ENCODE assay signal across 8 cellular contexts in genomic region chr11:22130462-22131053, GRCh38.
DNase-seq lines count a peak whose midpoint lies in the region; ATAC-seq and TF ChIP-seq lines count a peak whose summit lies in the region.

No MANE protein-coding gene starts in this region.

- H3K4me1 Mint-ChIP-seq in glutamatergic neuron (ENCODE audit: low read depth, unreplicated experiment) = no peaks in the 10 kb centered on the region
- no peaks in the 10 kb centered on the region for H3K4me1 Mint-ChIP-seq in activated CD4-positive, alpha-beta T cell treated with anti-CD3 and anti-CD28 coated beads, Interleukin-2, amount 10 ng/mL, durations not matched to agents 24 days and 14 days

- TF ChIP-seq RAD21 in HCT116 (IDR thresholded peaks at IDR 0.05; ENCODE audit: low read depth) = peak; percentile 38; the same call in 1 of the 2 replicates

- no peaks in the 10 kb centered on the region for H3K4me1 ChIP-seq in HCT116 (ENCODE audit: control insufficient read depth in 1 of 2, insufficient read depth in 2 of 2, low read length in 2 of 2)

- intact Hi-C loops in HCT116 (cut with micrococcal nuclease) = no loop called here
- intact Hi-C loops in activated CD4-positive, alpha-beta T cell treated with anti-CD3 and anti-CD28 coated beads, Interleukin-2, amount 10 ng/mL, durations not matched to agents 24 days and 14 days (cut with micrococcal nuclease) = no loop called here

- H3K9me3 ChIP-seq in HCT116 (ENCODE audit: control insufficient read depth in 1 of 2, insufficient read depth in 1 of 2, low read depth in 1 of 2, low read length in 2 of 2) = no peaks in the 10 kb centered on the region; a peak in 1 of 4 replicates

- no peaks in the 10 kb centered on the region for H4K20me1 ChIP-seq in HCT116 (ENCODE audit: insufficient read depth)

- TF ChIP-seq CTCF in HCT116 (IDR thresholded peaks at IDR 0.05 in 2 of 3, conservative IDR thresholded peaks at IDR 0.05 in 1 of 3; ENCODE audit: borderline replicate concordance in 1 of 3, insufficient read depth in 1 of 3, low read depth in 2 of 3, low read length in 2 of 3) = peak in 2 of 3 experiments; percentile 25 to 42; a peak in 4 of 6 replicates
- TF ChIP-seq CTCF in glutamatergic neuron (IDR thresholded peaks at IDR 0.05; ENCODE audit: partially characterized antibody, unreplicated experiment) = peak; percentile 67

- H3K79me2 ChIP-seq in HCT116 (ENCODE audit: insufficient read depth, low read length) = no peaks in the 10 kb centered on the region

- no peak overlapping the region for H3K4me2 ChIP-seq in HCT116 (ENCODE audit: low read length)

- H3K9me2 ChIP-seq in HCT116 (ENCODE audit: insufficient read depth) = no peaks in the 10 kb centered on the region

- H3K27me3 ChIP-seq in HCT116 (ENCODE audit: insufficient read depth, low read length) = no peaks in the 10 kb centered on the region

- no TSS peak for BruUV-seq in HCT116 (replicated peaks; lab: Mats Ljungman, UMichigan)

- ATAC-seq in HCT116 = no peak
- no peak for ATAC-seq in GM18873 (IDR thresholded peaks at IDR 0.05; ENCODE audit: low FRiP score, unreplicated experiment)

- H3K4me3 ChIP-seq in HCT116 (replicated peaks in 1 of 2; ENCODE audit: low read depth in 1 of 2, low read length in 2 of 2) = no peak overlapping the region

- RAD21 ChIA-PET in HCT116 (lab: Charles Lee; ENCODE audit: low non-redundant PET in 1 of 2, low total read pairs in 2 of 2, uncharacterized antibody in 2 of 2, unreplicated experiment in 2 of 2) = no interaction called here

- H2AFZ ChIP-seq in HCT116 (ENCODE audit: low read depth, low read length, poor library complexity, severe bottlenecking) = no peak overlapping the region

- TF ChIP-seq POLR2A in HCT116 (IDR thresholded peaks at IDR 0.05; ENCODE audit: borderline replicate concordance, extremely low read depth, insufficient read depth, insufficient read length) = no peak

- CTCF ChIA-PET in HCT116 (lab: Charles Lee) = no interaction called here

- H3K27ac Mint-ChIP-seq in glutamatergic neuron (ENCODE audit: unreplicated experiment) = no peak overlapping the region
- H3K27ac Mint-ChIP-seq in activated CD4-positive, alpha-beta T cell treated with anti-CD3 and anti-CD28 coated beads, Interleukin-2, amount 10 ng/mL, durations not matched to agents 24 days and 14 days = no peak overlapping the region

- DNase-seq in COLO829 (ENCODE audit: low spot score) = peak; percentile 28
- no peak for DNase-seq in HCT116 (ENCODE audit: low read depth, low spot score)
- peak; percentile 42 for DNase-seq in NCI-H526 treated with DMSO at 0.1 percent for 48 hours (lab: John Stamatoyannopoulos, UW)
- no peak for DNase-seq in glutamatergic neuron
- DNase-seq in dedifferentiated amniotic fluid mesenchymal stem cell (ENCODE audit: extremely low spot score) = no peak
- no peak for DNase-seq in activated CD4-positive, alpha-beta T cell treated with anti-CD3 and anti-CD28 coated beads, Interleukin-2, amount 10 ng/mL, durations not matched to agents 24 days and 14 days
- no peak for DNase-seq in 8988T

- peaks cover 16% of the 10 kb centered on the region for H3K36me3 Mint-ChIP-seq in glutamatergic neuron (ENCODE audit: unreplicated experiment)
- no peaks in the 10 kb centered on the region for H3K36me3 Mint-ChIP-seq in activated CD4-positive, alpha-beta T cell treated with anti-CD3 and anti-CD28 coated beads, Interleukin-2, amount 10 ng/mL, durations not matched to agents 24 days and 14 days (ENCODE audit: low read depth)

- no peak overlapping the region for H3K4me3 Mint-ChIP-seq in glutamatergic neuron (ENCODE audit: unreplicated experiment)
- no peak overlapping the region for H3K4me3 Mint-ChIP-seq in activated CD4-positive, alpha-beta T cell treated with anti-CD3 and anti-CD28 coated beads, Interleukin-2, amount 10 ng/mL, durations not matched to agents 24 days and 14 days

- H3K27ac ChIP-seq in HCT116 (ENCODE audit: low read depth, low read length) = no peak overlapping the region

- H3K9me3 Mint-ChIP-seq in glutamatergic neuron (ENCODE audit: unreplicated experiment) = peaks cover 5% of the 10 kb centered on the region
- H3K9me3 Mint-ChIP-seq in activated CD4-positive, alpha-beta T cell treated with anti-CD3 and anti-CD28 coated beads, Interleukin-2, amount 10 ng/mL, durations not matched to agents 24 days and 14 days = no peaks in the 10 kb centered on the region

- POLR2A ChIA-PET in HCT116 (lab: Charles Lee) = no interaction called here

- no peaks in the 10 kb centered on the region for H3K36me3 ChIP-seq in HCT116 (ENCODE audit: control insufficient read depth in 1 of 2, insufficient read depth in 2 of 2, low read length in 2 of 2)

- peaks cover 4% of the 10 kb centered on the region for H3K27me3 Mint-ChIP-seq in glutamatergic neuron (ENCODE audit: unreplicated experiment)
- no peaks in the 10 kb centered on the region for H3K27me3 Mint-ChIP-seq in activated CD4-positive, alpha-beta T cell treated with anti-CD3 and anti-CD28 coated beads, Interleukin-2, amount 10 ng/mL, durations not matched to agents 24 days and 14 days

- H3K9ac ChIP-seq in HCT116 (ENCODE audit: low read length) = no peak overlapping the region

TF ChIP-seq in HCT116, 20 proteins besides CTCF, POLR2A, EP300 and RAD21:
- TF ChIP-seq CBX3 (IDR thresholded peaks at IDR 0.05; ENCODE audit: low read depth) = no peak
- no peak for TF ChIP-seq EZH2 (IDR thresholded peaks at IDR 0.05)
- TF ChIP-seq SIN3A (IDR thresholded peaks at IDR 0.05; ENCODE audit: low read depth) = no peak
- no peak for TF ChIP-seq ZFX (IDR thresholded peaks at IDR 0.05)
- TF ChIP-seq CEBPB (IDR thresholded peaks at IDR 0.05; ENCODE audit: low read depth) = no peak
- TF ChIP-seq, protein P1, sequence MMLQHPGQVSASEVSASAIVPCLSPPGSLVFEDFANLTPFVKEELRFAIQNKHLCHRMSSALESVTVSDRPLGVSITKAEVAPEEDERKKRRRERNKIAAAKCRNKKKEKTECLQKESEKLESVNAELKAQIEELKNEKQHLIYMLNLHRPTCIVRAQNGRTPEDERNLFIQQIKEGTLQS (IDR thresholded peaks at IDR 0.05) = no peak
- TF ChIP-seq ZNF274 (IDR thresholded peaks at IDR 0.05; ENCODE audit: low read depth, low read length) = no peak
- TF ChIP-seq EGR1 (IDR thresholded peaks at IDR 0.05; ENCODE audit: low read depth) = no peak
- TF ChIP-seq ZBTB33 (IDR thresholded peaks at IDR 0.05; ENCODE audit: extremely low read depth, insufficient replicate concordance, low read length) = no peak

Comparison
In these comparisons a context has a peak if more than half of its experiments do, and no peak if none do; other contexts are left out.
1. DNase-seq: peak in COLO829 (single experiment) and NCI-H526 treated with DMSO at 0.1 percent for 48 hours (single experiment); none in HCT116 (single experiment), glutamatergic neuron (single experiment), dedifferentiated amniotic fluid mesenchymal stem cell (single experiment), activated CD4-positive, alpha-beta T cell treated with anti-CD3 and anti-CD28 coated beads, Interleukin-2, amount 10 ng/mL, durations not matched to agents 24 days and 14 days (single experiment) and 8988T (single experiment).